Comparison of ENCODE assay signal across 8 cellular contexts in genomic region chr21:33300701-33301631, GRCh38. TPM values are rescaled to one million over a fixed set of nuclear protein-coding genes. Genes with fewer than 3 reads are reported as not detected.
DNase-seq lines count a peak whose midpoint lies in the region; ATAC-seq and TF ChIP-seq lines count a peak whose summit lies in the region.

No MANE protein-coding gene starts in this region.

- H3K9ac ChIP-seq in colonic mucosa (ENCODE audit: low read depth in 2 of 2, low read length in 2 of 2) (peak overlapping the region in 1 of 2 donors; percentile 27), neural progenitor cell (no peak overlapping the region)

- intact Hi-C loops in colonic mucosa (cut with DNase I) = no loop called here

- no peaks in the 10 kb centered on the region for H3K9me3 Mint-ChIP-seq in neural progenitor cell

- ATAC-seq in GM19397 (IDR thresholded peaks at IDR 0.05; ENCODE audit: unreplicated experiment) (no peak), esophagus mucosa (no peak), HG02763 (IDR thresholded peaks at IDR 0.05; ENCODE audit: unreplicated experiment) (no peak)

- H3F3A ChIP-seq in neural progenitor cell (ENCODE audit: low read depth) = peaks cover 6% of the 10 kb centered on the region

- H3K36me3 ChIP-seq in colonic mucosa = no peaks in the 10 kb centered on the region
- H3K36me3 ChIP-seq in neural progenitor cell = no peaks in the 10 kb centered on the region

- TF ChIP-seq CTCF in colonic mucosa (IDR thresholded peaks at IDR 0.05) (no peak), neural progenitor cell (IDR thresholded peaks at IDR 0.05) (no peak)

- H3K27me3 ChIP-seq in colonic mucosa = no peaks in the 10 kb centered on the region
- no peaks in the 10 kb centered on the region for H3K27me3 ChIP-seq in neural progenitor cell

- H2AFZ ChIP-seq in neural progenitor cell (replicated peaks) = no peak overlapping the region

- H4K20me1 ChIP-seq in neural progenitor cell (ENCODE audit: low read depth) = no peaks in the 10 kb centered on the region

- H3K4me1 ChIP-seq in colonic mucosa (no peaks in the 10 kb centered on the region), neural progenitor cell (no peaks in the 10 kb centered on the region)

- no peak overlapping the region for H3K4me3 ChIP-seq in colonic mucosa
- no peak overlapping the region for H3K4me3 ChIP-seq in neural progenitor cell

- H3K27ac Mint-ChIP-seq in neural progenitor cell = peak overlapping the region; percentile 54

- H3K79me2 ChIP-seq in neural progenitor cell (ENCODE audit: low read depth) = no peaks in the 10 kb centered on the region

- H3K36me3 Mint-ChIP-seq in neural progenitor cell = no peaks in the 10 kb centered on the region

- DNase-seq in COLO668 (lab: John Stamatoyannopoulos, UW; ENCODE audit: unreplicated experiment) (peak; percentile 24), NCI-H774 (lab: John Stamatoyannopoulos, UW) (peak; percentile 61), colonic mucosa (peak; percentile 23), neural progenitor cell (ENCODE audit: low spot score) (no peak)
- DNase-seq in effector CD4-positive, alpha-beta T cell = no peak

- H3K4me1 Mint-ChIP-seq in neural progenitor cell = peaks cover 21% of the 10 kb centered on the region

- peaks cover 6% of the 10 kb centered on the region for H3K27me3 Mint-ChIP-seq in neural progenitor cell (ENCODE audit: insufficient read depth, low read depth)

- H3K9me3 ChIP-seq in colonic mucosa (no peaks in the 10 kb centered on the region), neural progenitor cell (ENCODE audit: low read depth) (no peaks in the 10 kb centered on the region)

- no peak overlapping the region for H3K4me3 Mint-ChIP-seq in neural progenitor cell

- H3K27ac ChIP-seq in colonic mucosa (peak overlapping the region; percentile 72), neural progenitor cell (no peak overlapping the region)

- H3K4me2 ChIP-seq in neural progenitor cell = no peak overlapping the region

RNA-seq across cellular contexts. Expression of gene IFNAR1, which starts 23.8 kb away (rescaled TPM):
- 10 to 100 TPM; 32.3 to 62.2 TPM for total RNA-seq in colonic mucosa
- total RNA-seq in neural progenitor cell (ENCODE audit: low replicate concordance) = 6.0 and 9.5 TPM in 2 replicates
- 15.5 TPM for total RNA-seq in esophagus mucosa

RNA-seq across cellular contexts. Expression of gene IL10RB, which starts 34.8 kb away (rescaled TPM):
- total RNA-seq in colonic mucosa = 10 to 100 TPM; 48.0 to 86.3 TPM
- total RNA-seq in neural progenitor cell (ENCODE audit: low replicate concordance) = 3.1 and 5.6 TPM in 2 replicates
- total RNA-seq in esophagus mucosa = 27.5 TPM

Comparison
In these comparisons a context has a peak if more than half of its experiments do, and no peak if none do; other contexts are left out.
1. DNase-seq: peak in COLO668 (single experiment), NCI-H774 (single experiment) and colonic mucosa (single experiment); none in neural progenitor cell (single experiment) and effector CD4-positive, alpha-beta T cell (single experiment).